Comparison of ENCODE assay signal across 24 cellular contexts in genomic region chr15:82184776-82185175, GRCh38.
"Had no signal": no experiment of that assay in that cellular context is flagged by ENCODE, and none has a peak within 500 bp of the region (broad histone marks: within the 10 kb centered on the region; RNA-seq: fewer than 3 reads in every experiment).

No MANE protein-coding gene starts in this region.

- H3K4me3 Mint-ChIP-seq: activated CD4-positive, alpha-beta T cell treated with anti-CD3 and anti-CD28 coated beads, Interleukin-2, amount 10 ng/mL, durations not matched to agents 7 days and 5 days; activated CD8-positive, alpha-beta T cell treated with anti-CD3 and anti-CD28 coated beads, Interleukin-2, amount 10 ng/mL, durations not matched to agents 7 days and 5 days; activated naive CD4-positive, alpha-beta T cell treated with anti-CD3 and anti-CD28 coated beads, Interleukin-2, amount 50 U/mL, for 24 hours; activated T-helper 1 cell treated with anti-CD3 and anti-CD28 coated beads, Interleukin-12 subunit alpha, Interleukin-12 subunit beta, Interleukin-2, Interleukin-4 antibody, amounts not matched to agents 30 ng/mL and 10 ng/mL and 1 ng/mL, durations not matched to agents 14 hours and 24 hours and 36 hours; central memory CD8-positive, alpha-beta T cell; immature natural killer cell; mesothelial cell of epicardium; natural killer cell; stimulated activated effector memory CD8-positive, alpha-beta T cell treated with anti-CD3 and anti-CD28 coated beads, Interleukin-12 subunit alpha, Interleukin-12 subunit beta, amount 100 ng/mL, for 72 hours had no signal

- H3K4me1 Mint-ChIP-seq: activated CD4-positive, alpha-beta T cell treated with anti-CD3 and anti-CD28 coated beads, Interleukin-2, amount 10 ng/mL, durations not matched to agents 7 days and 5 days; activated naive CD4-positive, alpha-beta T cell treated with anti-CD3 and anti-CD28 coated beads, Interleukin-2, amount 50 U/mL, for 24 hours; immature natural killer cell; stimulated activated effector memory CD8-positive, alpha-beta T cell treated with anti-CD3 and anti-CD28 coated beads, Interleukin-12 subunit alpha, Interleukin-12 subunit beta, amount 100 ng/mL, for 72 hours had no signal

- DNase-seq: activated CD4-positive, alpha-beta T cell treated with anti-CD3 and anti-CD28 coated beads, Interleukin-2, amount 10 ng/mL, durations not matched to agents 7 days and 5 days; activated CD8-positive, alpha-beta T cell treated with anti-CD3 and anti-CD28 coated beads, Interleukin-2, amount 10 ng/mL, durations not matched to agents 7 days and 5 days; activated gamma-delta T cell; aorta; immature natural killer cell; left lung; natural killer cell; right lobe of liver; SK-N-SH; small intestine; stimulated activated CD4-positive, alpha-beta T cell treated with anti-CD3 and anti-CD28 coated beads, Interleukin-2, amount 100 ng/mL, for 24 hours; stomach; T-helper 2 cell; upper lobe of left lung had no signal

- ATAC-seq: activated CD4-positive, CD25-positive, alpha-beta regulatory T cell treated with anti-CD3 and anti-CD28 coated beads, Interleukin-2, amount 50 U/mL, for 24 hours; activated CD8-positive, alpha-beta T cell treated with anti-CD3 and anti-CD28 coated beads, Interleukin-2, amount 10 ng/mL, durations not matched to agents 7 days and 5 days; left lung; natural killer cell; right lobe of liver; stimulated activated effector memory CD8-positive, alpha-beta T cell treated with anti-CD3 and anti-CD28 coated beads, Interleukin-12 subunit alpha, Interleukin-12 subunit beta, amount 100 ng/mL, for 72 hours had no signal

- H3K9me3 Mint-ChIP-seq: activated CD4-positive, alpha-beta T cell treated with anti-CD3 and anti-CD28 coated beads, Interleukin-2, amount 10 ng/mL, durations not matched to agents 7 days and 5 days; activated naive CD4-positive, alpha-beta T cell treated with anti-CD3 and anti-CD28 coated beads, Interleukin-2, amount 50 U/mL, for 24 hours; activated T-helper 1 cell treated with anti-CD3 and anti-CD28 coated beads, Interleukin-12 subunit alpha, Interleukin-12 subunit beta, Interleukin-2, Interleukin-4 antibody, amounts not matched to agents 30 ng/mL and 10 ng/mL and 1 ng/mL, durations not matched to agents 14 hours and 24 hours and 36 hours; central memory CD8-positive, alpha-beta T cell; immature natural killer cell; mesothelial cell of epicardium; natural killer cell; stimulated activated effector memory CD8-positive, alpha-beta T cell treated with anti-CD3 and anti-CD28 coated beads, Interleukin-12 subunit alpha, Interleukin-12 subunit beta, amount 100 ng/mL, for 72 hours had no signal

- H3K27me3 ChIP-seq: hepatocyte, left lung, right lobe of liver, stomach, upper lobe of left lung had no signal

- H3K9me3 ChIP-seq: left lung, right lobe of liver, SK-N-SH, stomach, upper lobe of left lung had no signal

- H3K27me3 Mint-ChIP-seq: activated CD4-positive, alpha-beta T cell treated with anti-CD3 and anti-CD28 coated beads, Interleukin-2, amount 10 ng/mL, durations not matched to agents 7 days and 5 days; activated naive CD4-positive, alpha-beta T cell treated with anti-CD3 and anti-CD28 coated beads, Interleukin-2, amount 50 U/mL, for 24 hours; central memory CD8-positive, alpha-beta T cell had no signal

- H3K4me3 ChIP-seq: coronary artery, hepatocyte, left lung, lung, right lobe of liver, stomach, upper lobe of left lung had no signal

- H3K27ac ChIP-seq: coronary artery, epithelial cell of prostate, hepatocyte, left lung, right lobe of liver, stomach, upper lobe of left lung had no signal

- H3K36me3 Mint-ChIP-seq: natural killer cell; stimulated activated effector memory CD8-positive, alpha-beta T cell treated with anti-CD3 and anti-CD28 coated beads, Interleukin-12 subunit alpha, Interleukin-12 subunit beta, amount 100 ng/mL, for 72 hours had no signal

- H3K27ac Mint-ChIP-seq: activated CD4-positive, alpha-beta T cell treated with anti-CD3 and anti-CD28 coated beads, Interleukin-2, amount 10 ng/mL, durations not matched to agents 7 days and 5 days; activated CD8-positive, alpha-beta T cell treated with anti-CD3 and anti-CD28 coated beads, Interleukin-2, amount 10 ng/mL, durations not matched to agents 7 days and 5 days; activated naive CD4-positive, alpha-beta T cell treated with anti-CD3 and anti-CD28 coated beads, Interleukin-2, amount 50 U/mL, for 24 hours; activated T-helper 1 cell treated with anti-CD3 and anti-CD28 coated beads, Interleukin-12 subunit alpha, Interleukin-12 subunit beta, Interleukin-2, Interleukin-4 antibody, amounts not matched to agents 30 ng/mL and 10 ng/mL and 1 ng/mL, durations not matched to agents 14 hours and 24 hours and 36 hours; immature natural killer cell; mesothelial cell of epicardium; natural killer cell; stimulated activated effector memory CD8-positive, alpha-beta T cell treated with anti-CD3 and anti-CD28 coated beads, Interleukin-12 subunit alpha, Interleukin-12 subunit beta, amount 100 ng/mL, for 72 hours had no signal
